Comparison of ENCODE assay signal across 1 cellular context in genomic region chr2:68839260-68839833, GRCh38.
TF ChIP-seq lines count a peak whose summit lies in the region.

No MANE protein-coding gene starts in this region.

TF ChIP-seq in WTC11, 78 proteins besides CTCF, POLR2A, EP300 and RAD21 (continued from another document):
- TF ChIP-seq FOXP4 (CRISPR knock-in tag; IDR thresholded peaks at IDR 0.05) (no peak), ZNF512 (CRISPR knock-in tag; IDR thresholded peaks at IDR 0.05; ENCODE audit: borderline replicate concordance) (no peak)
